Comparison of ENCODE assay signal across 8 cellular contexts in genomic region chr14:102086346-102086971, GRCh38.
DNase-seq lines count a peak whose midpoint lies in the region; ATAC-seq, FAIRE-seq and TF ChIP-seq lines count a peak whose summit lies in the region.

No MANE protein-coding gene starts in this region.

- H3K27me3 ChIP-seq in brain microvascular endothelial cell (replicated peaks): no peaks in the 10 kb centered on the region

- peak overlapping the region; percentile 88 for H3K27ac ChIP-seq in brain microvascular endothelial cell

- peak; percentile 15 for ATAC-seq in HG03469 (IDR thresholded peaks at IDR 0.05; ENCODE audit: unreplicated experiment)

- no peak for TF ChIP-seq CTCF in brain microvascular endothelial cell (IDR thresholded peaks at IDR 0.05; ENCODE audit: low read depth, low read length, missing control alignments)

- DNase-seq in Ammon's horn (ENCODE audit: low spot score) (peak; percentile 54), GM19239 (ENCODE audit: insufficient read length, low spot score) (peak; percentile 28), T-helper 1 cell (peak; percentile 33 to 80 (median 62)), brain microvascular endothelial cell (peak; percentile 22), inferior parietal cortex (ENCODE audit: extremely low spot score) (peak; percentile 61), NCI-H187 (lab: John Stamatoyannopoulos, UW) (no peak)
- DNase-seq in stimulated activated CD4-positive, alpha-beta T cell treated with anti-CD3 and anti-CD28 coated beads, Interleukin-15, amount 100 ng/mL, for 24 hours: peak; percentile 68

- peak overlapping the region; percentile 85 for H3K4me3 ChIP-seq in brain microvascular endothelial cell (ENCODE audit: low read depth, low read length)

- FAIRE-seq in GM19239 (lab: Jason Lieb, UNC): peak; percentile 26

- peaks cover 39% of the 10 kb centered on the region for H3K36me3 ChIP-seq in brain microvascular endothelial cell (replicated peaks)

- in situ Hi-C loops in brain microvascular endothelial cell (cut with HindIII; ENCODE audit: low pct_ligation_motif_present, low sequenced_read_pairs): no loop called here

Comparison
In these comparisons a context has a peak if more than half of its experiments do, and no peak if none do; other contexts are left out.
1. DNase-seq: peak in Ammon's horn (single experiment), GM19239 (single experiment), T-helper 1 cell (5 of 5), brain microvascular endothelial cell (single experiment), inferior parietal cortex (single experiment) and stimulated activated CD4-positive, alpha-beta T cell treated with anti-CD3 and anti-CD28 coated beads, Interleukin-15, amount 100 ng/mL, for 24 hours (single experiment); none in NCI-H187 (0 of 2).